Comparison of ENCODE assay signal across 8 cellular contexts in genomic region chr1:162497104-162497722, GRCh38. TPM values are rescaled to one million over a fixed set of nuclear protein-coding genes. Genes with fewer than 3 reads are reported as not detected.
DNase-seq lines count a peak whose midpoint lies in the region; ATAC-seq and TF ChIP-seq lines count a peak whose summit lies in the region.

No MANE protein-coding gene starts in this region.

- H3K36me3 ChIP-seq in HEK293 (ENCODE audit: control insufficient read depth in 2 of 2, insufficient read depth in 1 of 2, low read length in 2 of 2), result peaks cover 14 to 24% of the 10 kb centered on the region in 2 experiments

- CTCF ChIA-PET in HEK293 (lab: Yijun Ruan, JAX), result no interaction called here
- CTCF ChIA-PET in activated CD8-positive, alpha-beta T cell treated with anti-CD3 and anti-CD28 coated beads, Interleukin-2, amount 10 ng/mL, durations not matched to agents 7 days and 5 days (lab: Charles Lee), result no interaction called here

- DNase-seq in activated CD8-positive, alpha-beta T cell treated with anti-CD3 and anti-CD28 coated beads, Interleukin-2, amount 10 ng/mL, durations not matched to agents 7 days and 5 days, result no peak
- DNase-seq in stimulated activated CD8-positive, alpha-beta memory T cell treated with anti-CD3 and anti-CD28 coated beads, Interleukin-4, amount 100 ng/mL, for 48 hours, result peak; percentile 31
- DNase-seq in sciatic nerve (ENCODE audit: low spot score) (no peak), NCI-H1694 treated with DMSO at 0.1 percent for 48 hours (lab: John Stamatoyannopoulos, UW) (no peak)
- DNase-seq in effector CD4-positive, alpha-beta T cell, result no peak

- H3K27ac Mint-ChIP-seq in activated CD8-positive, alpha-beta T cell treated with anti-CD3 and anti-CD28 coated beads, Interleukin-2, amount 10 ng/mL, durations not matched to agents 7 days and 5 days, result peak overlapping the region; percentile 95

- H3K27me3 Mint-ChIP-seq in activated CD8-positive, alpha-beta T cell treated with anti-CD3 and anti-CD28 coated beads, Interleukin-2, amount 10 ng/mL, durations not matched to agents 7 days and 5 days (ENCODE audit: low read depth), result peaks cover 8% of the 10 kb centered on the region

- POLR2A ChIA-PET in HEK293 (lab: Yijun Ruan, JAX), result no interaction called here
- POLR2A ChIA-PET in activated CD8-positive, alpha-beta T cell treated with anti-CD3 and anti-CD28 coated beads, Interleukin-2, amount 10 ng/mL, durations not matched to agents 7 days and 5 days (lab: Charles Lee), result no interaction called here

- peaks cover 3% of the 10 kb centered on the region for H3K9me3 Mint-ChIP-seq in activated CD8-positive, alpha-beta T cell treated with anti-CD3 and anti-CD28 coated beads, Interleukin-2, amount 10 ng/mL, durations not matched to agents 7 days and 5 days (ENCODE audit: insufficient read depth)

- peak overlapping the region; percentile 95 for H3K4me3 ChIP-seq in HEK293 (ENCODE audit: low read depth, low read length)
- H3K4me3 ChIP-seq in iPS-11a (ENCODE audit: low read depth, low read length), result peak overlapping the region; percentile 96

- no peak for ATAC-seq in activated CD8-positive, alpha-beta T cell treated with anti-CD3 and anti-CD28 coated beads, Interleukin-2, amount 10 ng/mL, durations not matched to agents 7 days and 5 days
- ATAC-seq in sciatic nerve (no peak), HG03571 (IDR thresholded peaks at IDR 0.05; ENCODE audit: unreplicated experiment) (no peak)

- no peak overlapping the region; the same call in 1 of the 2 replicates for H3K27ac ChIP-seq in HEK293 (ENCODE audit: extremely low read depth, low read depth, low read length)

- no peaks in the 10 kb centered on the region for H3K4me1 ChIP-seq in HEK293 (ENCODE audit: control insufficient read depth, insufficient read depth, low read length)

- H3K4me3 Mint-ChIP-seq in activated CD8-positive, alpha-beta T cell treated with anti-CD3 and anti-CD28 coated beads, Interleukin-2, amount 10 ng/mL, durations not matched to agents 7 days and 5 days, result peak overlapping the region; percentile 96

- no peak for TF ChIP-seq CTCF in HEK293 (tag by site-specific recombination; IDR thresholded peaks at IDR 0.05)

- H3K36me3 Mint-ChIP-seq in activated CD8-positive, alpha-beta T cell treated with anti-CD3 and anti-CD28 coated beads, Interleukin-2, amount 10 ng/mL, durations not matched to agents 7 days and 5 days (ENCODE audit: low read depth), result peaks cover 21% of the 10 kb centered on the region

- peaks cover 35% of the 10 kb centered on the region for H3K4me1 Mint-ChIP-seq in activated CD8-positive, alpha-beta T cell treated with anti-CD3 and anti-CD28 coated beads, Interleukin-2, amount 10 ng/mL, durations not matched to agents 7 days and 5 days (ENCODE audit: low read depth)

- H3K9me3 ChIP-seq in HEK293 (ENCODE audit: control insufficient read depth, insufficient read depth, low read depth, low read length), result no peaks in the 10 kb centered on the region

- intact Hi-C loops in sciatic nerve (cut with DNase I), result no loop called here

TF ChIP-seq in HEK293, 187 proteins besides CTCF, POLR2A, EP300 and RAD21:
- TF ChIP-seq ZBTB20 (tag by site-specific recombination; IDR thresholded peaks at IDR 0.05), result no peak
- TF ChIP-seq, protein P1, sequence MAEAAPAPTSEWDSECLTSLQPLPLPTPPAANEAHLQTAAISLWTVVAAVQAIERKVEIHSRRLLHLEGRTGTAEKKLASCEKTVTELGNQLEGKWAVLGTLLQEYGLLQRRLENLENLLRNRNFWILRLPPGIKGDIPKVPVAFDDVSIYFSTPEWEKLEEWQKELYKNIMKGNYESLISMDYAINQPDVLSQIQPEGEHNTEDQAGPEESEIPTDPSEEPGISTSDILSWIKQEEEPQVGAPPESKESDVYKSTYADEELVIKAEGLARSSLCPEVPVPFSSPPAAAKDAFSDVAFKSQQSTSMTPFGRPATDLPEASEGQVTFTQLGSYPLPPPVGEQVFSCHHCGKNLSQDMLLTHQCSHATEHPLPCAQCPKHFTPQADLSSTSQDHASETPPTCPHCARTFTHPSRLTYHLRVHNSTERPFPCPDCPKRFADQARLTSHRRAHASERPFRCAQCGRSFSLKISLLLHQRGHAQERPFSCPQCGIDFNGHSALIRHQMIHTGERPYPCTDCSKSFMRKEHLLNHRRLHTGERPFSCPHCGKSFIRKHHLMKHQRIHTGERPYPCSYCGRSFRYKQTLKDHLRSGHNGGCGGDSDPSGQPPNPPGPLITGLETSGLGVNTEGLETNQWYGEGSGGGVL (tag by site-specific recombination; IDR thresholded peaks at IDR 0.05), result no peak
- TF ChIP-seq, protein P2, sequence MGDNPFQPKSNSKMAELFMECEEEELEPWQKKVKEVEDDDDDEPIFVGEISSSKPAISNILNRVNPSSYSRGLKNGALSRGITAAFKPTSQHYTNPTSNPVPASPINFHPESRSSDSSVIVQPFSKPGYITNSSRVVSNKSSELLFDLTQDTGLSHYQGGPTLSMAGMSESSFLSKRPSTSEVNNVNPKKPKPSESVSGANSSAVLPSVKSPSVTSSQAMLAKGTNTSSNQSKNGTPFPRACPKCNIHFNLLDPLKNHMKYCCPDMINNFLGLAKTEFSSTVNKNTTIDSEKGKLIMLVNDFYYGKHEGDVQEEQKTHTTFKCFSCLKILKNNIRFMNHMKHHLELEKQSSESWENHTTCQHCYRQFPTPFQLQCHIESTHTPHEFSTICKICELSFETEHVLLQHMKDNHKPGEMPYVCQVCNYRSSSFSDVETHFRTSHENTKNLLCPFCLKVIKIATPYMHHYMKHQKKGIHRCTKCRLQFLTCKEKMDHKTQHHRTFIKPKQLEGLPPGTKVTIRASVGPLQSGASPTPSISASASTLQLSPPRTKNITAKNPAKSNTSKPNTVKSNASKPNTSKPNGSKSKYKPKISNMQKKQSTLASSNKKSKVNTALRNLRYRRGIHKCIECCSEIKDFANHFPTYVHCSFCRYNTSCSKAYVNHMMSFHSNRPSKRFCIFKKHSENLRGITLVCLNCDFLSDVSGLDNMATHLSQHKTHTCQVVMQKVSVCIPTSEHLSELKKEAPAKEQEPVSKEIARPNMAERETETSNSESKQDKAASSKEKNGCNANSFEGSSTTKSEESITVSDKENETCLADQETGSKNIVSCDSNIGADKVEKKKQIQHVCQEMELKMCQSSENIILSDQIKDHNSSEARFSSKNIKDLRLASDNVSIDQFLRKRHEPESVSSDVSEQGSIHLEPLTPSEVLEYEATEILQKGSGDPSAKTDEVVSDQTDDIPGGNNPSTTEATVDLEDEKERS (tag by site-specific recombination; IDR thresholded peaks at IDR 0.05), result 0 out of 2 replicates have a peak, but pooled peaks have one; percentile 3
TF ChIP-seq in HEK293: peak in this region for 1.

RNA-seq across cellular contexts. Expression of gene UHMK1, which starts 0.4 kb away (rescaled TPM):
- 10 to 100 TPM; 53.1 to 57.0 TPM for total RNA-seq in activated CD8-positive, alpha-beta T cell treated with anti-CD3 and anti-CD28 coated beads, Interleukin-2, amount 10 ng/mL, durations not matched to agents 7 days and 5 days
- total RNA-seq in sciatic nerve, result 37.4 TPM
